Comparison of ENCODE assay signal across 2 cellular contexts in the genomic region with DNA sequence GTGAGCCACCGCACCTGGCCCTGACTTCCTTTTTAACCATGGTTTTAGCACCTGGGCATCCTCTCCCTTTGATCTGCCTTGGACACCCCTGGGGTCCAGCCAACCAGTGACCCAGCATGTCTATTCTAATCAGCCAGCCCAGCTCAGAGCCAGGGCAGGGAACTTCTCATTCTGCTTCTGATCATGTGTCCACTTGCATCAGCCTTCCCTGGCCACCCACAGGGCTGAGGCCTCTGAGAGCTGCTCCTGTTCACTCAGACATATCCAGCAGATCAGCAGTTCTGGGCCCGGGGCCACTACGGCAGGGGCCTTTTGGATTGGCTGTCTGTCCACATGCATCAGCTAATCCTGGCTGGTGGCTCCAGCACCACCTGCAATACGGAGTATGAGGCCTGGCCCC.
TF ChIP-seq lines count a peak whose summit lies in the region.

No MANE protein-coding gene starts in this region.

TF ChIP-seq in SK-N-SH treated with all-trans-retinoic acid at 6 μM for 48 hours, 23 proteins besides CTCF, POLR2A, EP300 and RAD21 (continued from another document):
- TF ChIP-seq POU6F1 (CRISPR knock-in tag; IDR thresholded peaks at IDR 0.05; ENCODE audit: borderline replicate concordance, low read depth) (no peak), ZNF70 (CRISPR knock-in tag; IDR thresholded peaks at IDR 0.05) (no peak), CSDC2 (CRISPR knock-in tag; IDR thresholded peaks at IDR 0.05) (no peak), PPARA (CRISPR knock-in tag; IDR thresholded peaks at IDR 0.05; ENCODE audit: borderline replicate concordance) (no peak)
- TF ChIP-seq, protein P1, sequence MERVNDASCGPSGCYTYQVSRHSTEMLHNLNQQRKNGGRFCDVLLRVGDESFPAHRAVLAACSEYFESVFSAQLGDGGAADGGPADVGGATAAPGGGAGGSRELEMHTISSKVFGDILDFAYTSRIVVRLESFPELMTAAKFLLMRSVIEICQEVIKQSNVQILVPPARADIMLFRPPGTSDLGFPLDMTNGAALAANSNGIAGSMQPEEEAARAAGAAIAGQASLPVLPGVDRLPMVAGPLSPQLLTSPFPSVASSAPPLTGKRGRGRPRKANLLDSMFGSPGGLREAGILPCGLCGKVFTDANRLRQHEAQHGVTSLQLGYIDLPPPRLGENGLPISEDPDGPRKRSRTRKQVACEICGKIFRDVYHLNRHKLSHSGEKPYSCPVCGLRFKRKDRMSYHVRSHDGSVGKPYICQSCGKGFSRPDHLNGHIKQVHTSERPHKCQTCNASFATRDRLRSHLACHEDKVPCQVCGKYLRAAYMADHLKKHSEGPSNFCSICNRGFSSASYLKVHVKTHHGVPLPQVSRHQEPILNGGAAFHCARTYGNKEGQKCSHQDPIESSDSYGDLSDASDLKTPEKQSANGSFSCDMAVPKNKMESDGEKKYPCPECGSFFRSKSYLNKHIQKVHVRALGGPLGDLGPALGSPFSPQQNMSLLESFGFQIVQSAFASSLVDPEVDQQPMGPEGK (CRISPR knock-in tag; IDR thresholded peaks at IDR 0.05; ENCODE audit: borderline replicate concordance) = no peak

TF ChIP-seq in SK-N-SH, 30 proteins besides CTCF, POLR2A, EP300 and RAD21 (continued from another document):
- TF ChIP-seq, protein P2, sequence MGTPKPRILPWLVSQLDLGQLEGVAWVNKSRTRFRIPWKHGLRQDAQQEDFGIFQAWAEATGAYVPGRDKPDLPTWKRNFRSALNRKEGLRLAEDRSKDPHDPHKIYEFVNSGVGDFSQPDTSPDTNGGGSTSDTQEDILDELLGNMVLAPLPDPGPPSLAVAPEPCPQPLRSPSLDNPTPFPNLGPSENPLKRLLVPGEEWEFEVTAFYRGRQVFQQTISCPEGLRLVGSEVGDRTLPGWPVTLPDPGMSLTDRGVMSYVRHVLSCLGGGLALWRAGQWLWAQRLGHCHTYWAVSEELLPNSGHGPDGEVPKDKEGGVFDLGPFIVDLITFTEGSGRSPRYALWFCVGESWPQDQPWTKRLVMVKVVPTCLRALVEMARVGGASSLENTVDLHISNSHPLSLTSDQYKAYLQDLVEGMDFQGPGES (IDR thresholded peaks at IDR 0.05; ENCODE audit: low read depth, low read length) = no peak
- TF ChIP-seq, protein P3, sequence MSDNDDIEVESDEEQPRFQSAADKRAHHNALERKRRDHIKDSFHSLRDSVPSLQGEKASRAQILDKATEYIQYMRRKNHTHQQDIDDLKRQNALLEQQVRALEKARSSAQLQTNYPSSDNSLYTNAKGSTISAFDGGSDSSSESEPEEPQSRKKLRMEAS (IDR thresholded peaks at IDR 0.05; ENCODE audit: low read depth) = no peak
